21 cellular contexts compared by ENCODE assay signal in genomic region chr10:33880291-33880690, GRCh38.
A peak's percentile ranks its signal among the peaks of the same experiment; 100 is the strongest.
DNase-seq lines count a peak whose midpoint lies in the region; TF ChIP-seq lines count a peak whose summit lies in the region.
"Had no signal": no experiment of that assay in that cellular context is flagged by ENCODE, and none has a peak within 500 bp of the region (broad histone marks: within the 10 kb centered on the region; RNA-seq: fewer than 3 reads in every experiment).

No MANE protein-coding gene starts in this region.

- H4K91ac ChIP-seq in trophoblast cell (ENCODE audit: low read depth, low read length) = no peak overlapping the region

- no peaks in the 10 kb centered on the region for H3K9me3 ChIP-seq in trophoblast cell (ENCODE audit: insufficient read depth, low read depth, low read length)
- H3K9me3 ChIP-seq: Caco-2 had no signal

- H3K27me3 Mint-ChIP-seq in nephron (ENCODE audit: low read depth) = peaks cover 3% of the 10 kb centered on the region
- H3K27me3 Mint-ChIP-seq in activated CD4-positive, alpha-beta memory T cell treated with anti-CD3 and anti-CD28 coated beads for 36 hours = peaks cover 8% of the 10 kb centered on the region
- H3K27me3 Mint-ChIP-seq: B cell had no signal

- H3K4me2 ChIP-seq in trophoblast cell (ENCODE audit: low read length) = no peak overlapping the region

- H3K18ac ChIP-seq in trophoblast cell (ENCODE audit: low read length) = no peak overlapping the region

- H3K36me3 ChIP-seq in trophoblast cell (ENCODE audit: control insufficient read depth in 1 of 2, insufficient read depth in 2 of 2, low read length in 2 of 2) = no peaks in the 10 kb centered on the region

- no peaks in the 10 kb centered on the region for H3K79me2 ChIP-seq in trophoblast cell (ENCODE audit: control insufficient read depth, insufficient read depth, low read length, poor library complexity)

- H2BK120ac ChIP-seq in trophoblast cell (ENCODE audit: insufficient read depth, low read length, poor library complexity) = no peak overlapping the region

- no peak overlapping the region for H3K14ac ChIP-seq in trophoblast cell (ENCODE audit: low read length)

- no peak overlapping the region for H2BK12ac ChIP-seq in trophoblast cell (ENCODE audit: low read length)

- no peak overlapping the region for H3K4ac ChIP-seq in trophoblast cell (ENCODE audit: low read depth, low read length)

- no peak overlapping the region for H3K4me3 ChIP-seq in trophoblast cell (ENCODE audit: low read depth, low read length)

- H2BK5ac ChIP-seq in trophoblast cell (ENCODE audit: low read depth, low read length, poor library complexity) = no peak overlapping the region

- H3K4me1 ChIP-seq in trophoblast cell (ENCODE audit: control insufficient read depth in 1 of 2, insufficient read depth in 2 of 2, low read length in 2 of 2) = peaks cover 0 to 5% of the 10 kb centered on the region in 2 experiments

- H3K27me3 ChIP-seq in trophoblast cell (ENCODE audit: insufficient read depth, low read length) = no peaks in the 10 kb centered on the region

- no peak overlapping the region for H2AFZ ChIP-seq in trophoblast cell (ENCODE audit: insufficient read depth, low read length, poor library complexity)

- no peak overlapping the region for H4K8ac ChIP-seq in trophoblast cell (ENCODE audit: low read depth, low read length)

- H3K36me3 Mint-ChIP-seq in nephron (ENCODE audit: low read depth) = no peaks in the 10 kb centered on the region
- no peaks in the 10 kb centered on the region for H3K36me3 Mint-ChIP-seq in activated CD4-positive, alpha-beta memory T cell treated with anti-CD3 and anti-CD28 coated beads for 36 hours
- H3K36me3 Mint-ChIP-seq: CD8-positive, alpha-beta T cell had no signal

- TF ChIP-seq CTCF in RWPE1 (conservative IDR thresholded peaks at IDR 0.05; ENCODE audit: low read depth) = no peak
- no peak for TF ChIP-seq CTCF in nephron (IDR thresholded peaks at IDR 0.05; ENCODE audit: unreplicated experiment in 3 of 3)

- H3K9ac ChIP-seq in trophoblast cell (ENCODE audit: low read length) = no peak overlapping the region

- H3K27ac ChIP-seq in RWPE1 (peak overlapping the region; percentile 60), epithelial cell of prostate (no peak overlapping the region), trophoblast cell (ENCODE audit: low read depth, low read length) (no peak overlapping the region)
- H3K27ac ChIP-seq: C4-2B had no signal

- CTCF ChIA-PET in RWPE1 (lab: Yijun Ruan, JAX) = no interaction called here
- CTCF ChIA-PET in activated CD4-positive, alpha-beta memory T cell treated with anti-CD3 and anti-CD28 coated beads for 36 hours (lab: Charles Lee) = no interaction called here

- POLR2A ChIA-PET in RWPE1 (lab: Yijun Ruan, JAX; ENCODE audit: low non-redundant PET) = no interaction called here
- POLR2A ChIA-PET in activated CD4-positive, alpha-beta memory T cell treated with anti-CD3 and anti-CD28 coated beads for 36 hours (lab: Charles Lee) = no interaction called here

- peaks cover 2% of the 10 kb centered on the region for H3K9me3 Mint-ChIP-seq in nephron
- no peaks in the 10 kb centered on the region for H3K9me3 Mint-ChIP-seq in activated CD4-positive, alpha-beta memory T cell treated with anti-CD3 and anti-CD28 coated beads for 36 hours
- H3K9me3 Mint-ChIP-seq: CD8-positive, alpha-beta T cell had no signal

- H4K12ac ChIP-seq in trophoblast cell (ENCODE audit: low read depth, low read length) = no peak overlapping the region

- peaks cover 45% of the 10 kb centered on the region for H3K4me1 Mint-ChIP-seq in nephron
- H3K4me1 Mint-ChIP-seq in activated CD4-positive, alpha-beta memory T cell treated with anti-CD3 and anti-CD28 coated beads for 36 hours (ENCODE audit: low read depth) = no peaks in the 10 kb centered on the region
- H3K4me1 Mint-ChIP-seq: B cell had no signal

- H3K27ac Mint-ChIP-seq in nephron = peak overlapping the region in 2 of 3 experiments; percentile 9 to 25
- no peak overlapping the region for H3K27ac Mint-ChIP-seq in activated CD4-positive, alpha-beta memory T cell treated with anti-CD3 and anti-CD28 coated beads for 36 hours
- H3K27ac Mint-ChIP-seq: B cell; CD8-positive, alpha-beta T cell had no signal

- peak; percentile 53 for DNase-seq in RWPE1 (ENCODE audit: low spot score)
- DNase-seq in amniotic epithelial cell (ENCODE audit: low read depth) = peak; percentile 42
- DNase-seq in epithelial cell of prostate (ENCODE audit: low read depth, low spot score) = peak; percentile 20
- DNase-seq in NCI-H146 (lab: John Stamatoyannopoulos, UW) = no peak
- DNase-seq in trophoblast cell = no peak
- no peak for DNase-seq in activated CD4-positive, alpha-beta memory T cell treated with anti-CD3 and anti-CD28 coated beads for 36 hours
- DNase-seq: Caco-2; CD8-positive, alpha-beta T cell; Karpas-422; MV-4-11; NCI-H1105; NCI-H1436 treated with DMSO at 0.1 percent for 48 hours; NCI-H2029; NCI-H446; NCI-H524 treated with DMSO at 0.1 percent for 48 hours; NCI-H774; PC-3; SHP77 had no signal

- H2AK5ac ChIP-seq in trophoblast cell (ENCODE audit: low read length) = no peak overlapping the region

- H3K4me3 Mint-ChIP-seq in nephron = no peak overlapping the region
- H3K4me3 Mint-ChIP-seq in activated CD4-positive, alpha-beta memory T cell treated with anti-CD3 and anti-CD28 coated beads for 36 hours = no peak overlapping the region
- H3K4me3 Mint-ChIP-seq: B cell; CD8-positive, alpha-beta T cell had no signal

- WGBS in trophoblast cell (ENCODE audit: extremely low coverage, insufficient coverage, insufficient read length) = no CpG with 5 or more reads among the region's 5 CpGs

- no peak overlapping the region for H3K23ac ChIP-seq in trophoblast cell (ENCODE audit: low read length)

- intact Hi-C loops in activated CD4-positive, alpha-beta memory T cell treated with anti-CD3 and anti-CD28 coated beads for 36 hours (cut with micrococcal nuclease) = no loop called here

- no peaks in the 10 kb centered on the region for H3K79me1 ChIP-seq in trophoblast cell (ENCODE audit: low read length)

Comparison
In these comparisons a context has a peak if more than half of its experiments do, and no peak if none do; other contexts are left out.
1. DNase-seq: peak in RWPE1 (single experiment), amniotic epithelial cell (single experiment) and epithelial cell of prostate (single experiment); none in NCI-H146 (single experiment), trophoblast cell (0 of 2) and activated CD4-positive, alpha-beta memory T cell treated with anti-CD3 and anti-CD28 coated beads for 36 hours (single experiment).